8 cellular contexts compared by ENCODE assay signal in the genomic region with DNA sequence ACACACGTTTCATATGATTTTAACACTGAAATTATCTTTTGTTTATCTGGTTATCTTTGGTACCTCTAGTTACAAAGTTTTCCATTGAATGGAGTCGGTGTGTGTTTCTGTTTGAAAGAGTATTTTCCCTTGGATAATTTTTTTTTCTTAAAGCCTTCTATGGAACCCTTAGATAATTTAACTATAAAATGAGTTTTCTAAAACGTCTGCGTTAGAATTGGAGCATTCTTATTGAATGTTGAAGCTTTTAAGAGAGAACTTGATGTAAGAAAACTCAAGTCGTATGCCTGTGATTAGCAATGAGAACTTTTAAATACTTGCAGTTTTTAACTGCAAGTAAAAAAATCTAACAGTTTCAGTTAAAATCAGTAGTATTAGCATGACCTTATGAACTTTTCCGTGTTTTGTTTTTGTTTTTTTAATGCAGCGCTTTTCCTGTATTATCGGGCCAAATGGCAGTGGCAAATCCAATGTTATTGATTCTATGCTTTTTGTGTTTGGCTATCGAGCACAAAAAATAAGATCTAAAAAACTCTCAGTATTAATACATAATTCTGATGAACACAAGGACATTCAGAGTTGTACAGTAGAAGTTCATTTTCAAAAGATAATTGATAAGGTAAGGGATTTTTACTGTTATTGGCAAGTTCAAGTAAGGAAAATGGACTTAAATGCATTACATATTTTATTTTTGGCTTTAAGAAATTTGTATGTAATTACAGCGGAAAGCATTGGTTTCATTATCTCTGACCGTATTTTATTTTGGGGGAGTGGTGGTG. TPM values are rescaled to one million over a fixed set of nuclear protein-coding genes. Genes with fewer than 3 reads are reported as not detected.
A peak's percentile ranks its signal among the peaks of the same experiment; 100 is the strongest.
DNase-seq lines count a peak whose midpoint lies in the region; ATAC-seq, FAIRE-seq and TF ChIP-seq lines count a peak whose summit lies in the region.

No MANE protein-coding gene starts in this region.

- H3K4me1 ChIP-seq in kidney (ENCODE audit: control insufficient read depth in 1 of 2, insufficient read depth in 1 of 2, low read depth in 1 of 2, low read length in 2 of 2), result peaks cover 0 to 6% of the 10 kb centered on the region in 2 donors

- H3K4me2 ChIP-seq in SU-DHL-6 (ENCODE audit: low read depth, low read length, poor library complexity, severe bottlenecking), result peak overlapping the region; percentile 96

- H3K9me3 ChIP-seq in SU-DHL-6 (ENCODE audit: insufficient read depth, low read length), result no peaks in the 10 kb centered on the region
- no peaks in the 10 kb centered on the region for H3K9me3 ChIP-seq in kidney (ENCODE audit: control insufficient read depth in 1 of 2, low read length in 2 of 2)

- no peak for TF ChIP-seq CTCF in SU-DHL-6 (IDR thresholded peaks at IDR 0.05; ENCODE audit: insufficient read depth, low read length, poor library complexity, severe bottlenecking)
- TF ChIP-seq CTCF in foreskin fibroblast (IDR thresholded peaks at IDR 0.05; ENCODE audit: low read depth, low read length), result no peak
- no peak for TF ChIP-seq CTCF in kidney (IDR thresholded peaks at IDR 0.05; ENCODE audit: borderline replicate concordance, extremely low read depth, insufficient read depth)

- H3K27ac ChIP-seq in SU-DHL-6 (ENCODE audit: low read depth, low read length) (peak overlapping the region; percentile 89), kidney (ENCODE audit: low read depth in 2 of 2, low read length in 2 of 2) (no peak overlapping the region)

- peak overlapping the region; percentile 98 for H3K9ac ChIP-seq in SU-DHL-6 (ENCODE audit: low read length)
- H3K9ac ChIP-seq in kidney (ENCODE audit: low read length in 2 of 2), result no peak overlapping the region

- no peak overlapping the region for H2AFZ ChIP-seq in SU-DHL-6 (ENCODE audit: low read depth, low read length, severe bottlenecking)

- intact Hi-C loops in activated CD4-positive, alpha-beta T cell treated with anti-CD3 and anti-CD28 coated beads for 36 hours (cut with DNase I, micrococcal nuclease), result no loop called here
- intact Hi-C loops in kidney (cut with DNase I), result no loop called here

- H3K4me3 ChIP-seq in SU-DHL-6 (ENCODE audit: insufficient read depth, low read length, poor library complexity, severe bottlenecking), result peak overlapping the region; percentile 94
- peak overlapping the region; percentile 75 to 85 for H3K4me3 ChIP-seq in foreskin fibroblast (ENCODE audit: low read depth in 1 of 2, low read length in 2 of 2)
- no peak overlapping the region for H3K4me3 ChIP-seq in kidney (ENCODE audit: low read length in 2 of 2)

- H3K27me3 ChIP-seq in SU-DHL-6 (ENCODE audit: low read length), result no peaks in the 10 kb centered on the region

- H4K20me1 ChIP-seq in SU-DHL-6 (ENCODE audit: low read depth, low read length), result peaks cover 63% of the 10 kb centered on the region

- H3K27ac Mint-ChIP-seq in activated CD4-positive, alpha-beta T cell treated with anti-CD3 and anti-CD28 coated beads for 36 hours, result peak overlapping the region; percentile 56
- peak overlapping the region; percentile 52 for H3K27ac Mint-ChIP-seq in stimulated activated effector memory CD8-positive, alpha-beta T cell treated with anti-CD3 and anti-CD28 coated beads, Interleukin-12 subunit alpha, Interleukin-12 subunit beta, amount 100 ng/mL, for 72 hours

- H3K9me2 ChIP-seq in SU-DHL-6 (replicated peaks; ENCODE audit: insufficient read depth, low read length), result no peaks in the 10 kb centered on the region

- CTCF ChIA-PET in activated CD4-positive, alpha-beta T cell treated with anti-CD3 and anti-CD28 coated beads for 36 hours (lab: Charles Lee), result interaction anchor here (1.0 to 2.7 kb wide), 6 partner anchors 10 to 18 kb away, joined by 3 to 11 read pairs (median 4); no protein-coding TSS in a partner anchor

- H3K36me3 ChIP-seq in SU-DHL-6 (ENCODE audit: low read length) (peaks cover 70% of the 10 kb centered on the region), kidney (ENCODE audit: control insufficient read depth in 1 of 2, insufficient read depth in 2 of 2, low read length in 2 of 2) (peaks cover 0 to 4% of the 10 kb centered on the region in 2 donors)

- no peaks in the 10 kb centered on the region for H3K9me3 Mint-ChIP-seq in activated CD4-positive, alpha-beta T cell treated with anti-CD3 and anti-CD28 coated beads for 36 hours (ENCODE audit: low read depth)
- no peaks in the 10 kb centered on the region for H3K9me3 Mint-ChIP-seq in stimulated activated effector memory CD8-positive, alpha-beta T cell treated with anti-CD3 and anti-CD28 coated beads, Interleukin-12 subunit alpha, Interleukin-12 subunit beta, amount 100 ng/mL, for 72 hours

- H3K36me3 Mint-ChIP-seq in activated CD4-positive, alpha-beta T cell treated with anti-CD3 and anti-CD28 coated beads for 36 hours (ENCODE audit: low read depth), result peaks cover 53% of the 10 kb centered on the region
- H3K36me3 Mint-ChIP-seq in stimulated activated effector memory CD8-positive, alpha-beta T cell treated with anti-CD3 and anti-CD28 coated beads, Interleukin-12 subunit alpha, Interleukin-12 subunit beta, amount 100 ng/mL, for 72 hours, result peaks cover 87% of the 10 kb centered on the region

- H3K79me2 ChIP-seq in SU-DHL-6 (ENCODE audit: insufficient read depth, low read length), result peaks cover 96% of the 10 kb centered on the region

- peaks cover 47% of the 10 kb centered on the region for H3F3A ChIP-seq in SU-DHL-6 (ENCODE audit: insufficient read depth)

- H3K27me3 Mint-ChIP-seq in activated CD4-positive, alpha-beta T cell treated with anti-CD3 and anti-CD28 coated beads for 36 hours, result peaks cover 7% of the 10 kb centered on the region

- no peak for ATAC-seq in activated CD4-positive, alpha-beta T cell treated with anti-CD3 and anti-CD28 coated beads for 36 hours
- no peak for ATAC-seq in stimulated activated effector memory CD8-positive, alpha-beta T cell treated with anti-CD3 and anti-CD28 coated beads, Interleukin-12 subunit alpha, Interleukin-12 subunit beta, amount 100 ng/mL, for 72 hours
- ATAC-seq in HG02610 (IDR thresholded peaks at IDR 0.05; ENCODE audit: unreplicated experiment), result no peak

- peaks cover 29% of the 10 kb centered on the region for H3K4me1 Mint-ChIP-seq in activated CD4-positive, alpha-beta T cell treated with anti-CD3 and anti-CD28 coated beads for 36 hours
- peaks cover 41% of the 10 kb centered on the region for H3K4me1 Mint-ChIP-seq in stimulated activated effector memory CD8-positive, alpha-beta T cell treated with anti-CD3 and anti-CD28 coated beads, Interleukin-12 subunit alpha, Interleukin-12 subunit beta, amount 100 ng/mL, for 72 hours

- H3K4me3 Mint-ChIP-seq in activated CD4-positive, alpha-beta T cell treated with anti-CD3 and anti-CD28 coated beads for 36 hours, result peak overlapping the region; percentile 91
- H3K4me3 Mint-ChIP-seq in stimulated activated effector memory CD8-positive, alpha-beta T cell treated with anti-CD3 and anti-CD28 coated beads, Interleukin-12 subunit alpha, Interleukin-12 subunit beta, amount 100 ng/mL, for 72 hours, result peak overlapping the region; percentile 96

- POLR2A ChIA-PET in activated CD4-positive, alpha-beta T cell treated with anti-CD3 and anti-CD28 coated beads for 36 hours (lab: Charles Lee), result interaction anchor here (0.5 to 2.3 kb wide), 3 partner anchors 11 to 47 kb away, joined by 3 to 8 read pairs (median 3); partner anchors contain the start of gene TRIM59

- FAIRE-seq in kidney (lab: Jason Lieb, UNC), result no peak

- DNase-seq in activated CD4-positive, alpha-beta T cell treated with anti-CD3 and anti-CD28 coated beads for 36 hours, result no peak
- no peak for DNase-seq in activated CD4-positive, alpha-beta T cell treated with anti-CD3 and anti-CD28 coated beads, Interleukin-2, amount 50 U/mL, for 48 hours
- DNase-seq in foreskin fibroblast, result no peak
- no peak for DNase-seq in stimulated activated effector memory CD8-positive, alpha-beta T cell treated with anti-CD3 and anti-CD28 coated beads, Interleukin-12 subunit alpha, Interleukin-12 subunit beta, amount 100 ng/mL, for 72 hours (ENCODE audit: low spot score in 2 of 2)
- DNase-seq in kidney, result no peak
- DNase-seq in HCEC 1CT, result no peak

RNA-seq across cellular contexts. Expression of gene SMC4, which starts 3.0 kb away (rescaled TPM):
- total RNA-seq in activated CD4-positive, alpha-beta T cell treated with anti-CD3 and anti-CD28 coated beads for 36 hours, result 100 to 1,000 TPM; 176 to 216 TPM
- 24.5 TPM for total RNA-seq in kidney
- polyA plus RNA-seq in kidney (ENCODE audit: insufficient read depth, low read depth, low replicate concordance), result 7.4 TPM

RNA-seq across cellular contexts. Expression of gene IFT80, which starts 3.4 kb away (rescaled TPM):
- total RNA-seq in activated CD4-positive, alpha-beta T cell treated with anti-CD3 and anti-CD28 coated beads for 36 hours, result 10 to 100 TPM; 15.0 to 18.1 TPM
- 36.6 TPM for total RNA-seq in kidney
- polyA plus RNA-seq in kidney (ENCODE audit: insufficient read depth, low read depth, low replicate concordance), result 17.5 TPM

RNA-seq across cellular contexts. Expression of gene TRIM59, which starts 47.1 kb away (rescaled TPM):
- total RNA-seq in activated CD4-positive, alpha-beta T cell treated with anti-CD3 and anti-CD28 coated beads for 36 hours, result 10 to 100 TPM; 32.5 to 42.2 TPM
- total RNA-seq in kidney, result 4.8 TPM
- polyA plus RNA-seq in kidney (ENCODE audit: insufficient read depth, low read depth, low replicate concordance), result 0.84 TPM

Comparison
In these comparisons a context has a peak if more than half of its experiments do, and no peak if none do; other contexts are left out.
1. H3K4me3 ChIP-seq: peak in SU-DHL-6 (single experiment) and foreskin fibroblast (2 of 2); none in kidney (0 of 2).